ENCODE assay signal across 11 cellular contexts in genomic region chr5:131389096-131389868, GRCh38.
DNase-seq lines count a peak whose midpoint lies in the region; ATAC-seq and TF ChIP-seq lines count a peak whose summit lies in the region.
"Had no signal": no experiment of that assay in that cellular context is flagged by ENCODE, and none has a peak within 500 bp of the region (broad histone marks: within the 10 kb centered on the region; RNA-seq: fewer than 3 reads in every experiment).

No MANE protein-coding gene starts in this region.

- DNase-seq in CD4-positive, alpha-beta T cell: no peak
- no peak for DNase-seq in dorsolateral prefrontal cortex
- DNase-seq in body of pancreas: no peak
- DNase-seq in dermis blood vessel endothelial cell: no peak
- DNase-seq in left ventricle myocardium inferior: no peak
- DNase-seq in G401 (ENCODE audit: low spot score): no peak
- DNase-seq: Caco-2, caudate nucleus, NCI-H1436 treated with DMSO at 0.1 percent for 48 hours had no signal

- H3K9me3 ChIP-seq in CD4-positive, alpha-beta T cell (ENCODE audit: control insufficient read depth, low read length): no peaks in the 10 kb centered on the region
- H3K9me3 ChIP-seq in body of pancreas (no peaks in the 10 kb centered on the region), left ventricle myocardium inferior (replicated peaks) (no peaks in the 10 kb centered on the region)
- H3K9me3 ChIP-seq: Caco-2 had no signal

- no peak for TF ChIP-seq CTCF in CD4-positive, alpha-beta T cell (IDR thresholded peaks at IDR 0.05)
- TF ChIP-seq CTCF in dorsolateral prefrontal cortex (IDR thresholded peaks at IDR 0.05 in 54 of 56, conservative IDR thresholded peaks at IDR 0.05 in 2 of 56; ENCODE audit: low read depth in 1 of 56, partially characterized antibody in 56 of 56): no peak
- TF ChIP-seq CTCF in body of pancreas (IDR thresholded peaks at IDR 0.05): no peak
- TF ChIP-seq CTCF in left ventricle myocardium inferior (IDR thresholded peaks at IDR 0.05; ENCODE audit: borderline replicate concordance): no peak

- no peak for TF ChIP-seq POLR2A in body of pancreas (IDR thresholded peaks at IDR 0.05)

- H3K9me3 Mint-ChIP-seq in CD4-positive, alpha-beta T cell: no peaks in the 10 kb centered on the region

- 91 to 93% methylated on average over 4 of the region's 4 CpGs for WGBS in body of pancreas, 2 donors

- H3K4me1 ChIP-seq in body of pancreas: peaks cover 22% of the 10 kb centered on the region
- peaks cover 35% of the 10 kb centered on the region for H3K4me1 ChIP-seq in left ventricle myocardium inferior
- H3K4me1 ChIP-seq: Caco-2 had no signal

- POLR2A ChIA-PET in CD4-positive, alpha-beta T cell (lab: Charles Lee): interaction anchor here (0.8 to 1.6 kb wide), 4 partner anchors 11 to 125 kb away, joined by 3 to 5 read pairs (median 3); no protein-coding TSS in a partner anchor

- peak overlapping the region; percentile 39 for H3K27ac ChIP-seq in CD4-positive, alpha-beta T cell (ENCODE audit: low read depth, low read length)
- peak overlapping the region in 49 of 59 donors; percentile 3 to 95 (median 56) for H3K27ac ChIP-seq in dorsolateral prefrontal cortex
- H3K27ac ChIP-seq in body of pancreas: no peak overlapping the region
- H3K27ac ChIP-seq in left ventricle myocardium inferior (replicated peaks): no peak overlapping the region

- peak overlapping the region; percentile 32 for H3K4me3 Mint-ChIP-seq in CD4-positive, alpha-beta T cell

- H3K36me3 ChIP-seq in body of pancreas (replicated peaks in 1 of 2; ENCODE audit: insufficient read depth in 1 of 2, low read depth in 2 of 2) (peaks cover 0 to 3% of the 10 kb centered on the region in 2 donors), left ventricle myocardium inferior (peaks cover 19% of the 10 kb centered on the region)

- in situ Hi-C loops in G401 (cut with HindIII; ENCODE audit: low sequenced_read_pairs): no loop called here

- H3K36me3 Mint-ChIP-seq in CD4-positive, alpha-beta T cell (ENCODE audit: low read depth): peaks cover 97% of the 10 kb centered on the region

- CTCF ChIA-PET in CD4-positive, alpha-beta T cell (lab: Charles Lee): no interaction called here

- H3K4me1 Mint-ChIP-seq in CD4-positive, alpha-beta T cell (ENCODE audit: low read depth): peaks cover 88% of the 10 kb centered on the region

- H3K27ac Mint-ChIP-seq in CD4-positive, alpha-beta T cell: peak overlapping the region; percentile 97

- no peaks in the 10 kb centered on the region for H3K27me3 Mint-ChIP-seq in CD4-positive, alpha-beta T cell

- ATAC-seq in CD4-positive, alpha-beta T cell (ENCODE audit: poor library complexity): no peak
- ATAC-seq in GM18511 (IDR thresholded peaks at IDR 0.05; ENCODE audit: unreplicated experiment) (peak; percentile 34), HG03439 (IDR thresholded peaks at IDR 0.05; ENCODE audit: unreplicated experiment) (peak; percentile 50), body of pancreas (no peak)

- intact Hi-C loops in CD4-positive, alpha-beta T cell (cut with DNase I, micrococcal nuclease): no loop called here
- intact Hi-C loops in dorsolateral prefrontal cortex (cut with DNase I): loop anchor here (10.0 kb wide), 2 partner anchors 114 to 224 kb away; partner anchors contain the start of gene HINT1 (in 2 of the 2)
- intact Hi-C loops in body of pancreas (cut with DNase I): no loop called here
- intact Hi-C loops in left ventricle myocardium inferior (cut with micrococcal nuclease): no loop called here

- H3K4me3 ChIP-seq in dorsolateral prefrontal cortex: no peak overlapping the region
- H3K4me3 ChIP-seq in body of pancreas: no peak overlapping the region
- no peak overlapping the region for H3K4me3 ChIP-seq in left ventricle myocardium inferior

- no peaks in the 10 kb centered on the region for H3K27me3 ChIP-seq in CD4-positive, alpha-beta T cell (ENCODE audit: control insufficient read depth, insufficient read depth, low read length)
- H3K27me3 ChIP-seq in dorsolateral prefrontal cortex (no peaks in the 10 kb centered on the region), body of pancreas (no peaks in the 10 kb centered on the region), left ventricle myocardium inferior (ENCODE audit: low read depth) (no peaks in the 10 kb centered on the region)

Comparison
In these comparisons a context has a peak if more than half of its experiments do, and no peak if none do; other contexts are left out.
1. ATAC-seq: peak in GM18511 (single experiment) and HG03439 (single experiment); none in CD4-positive, alpha-beta T cell (single experiment) and body of pancreas (single experiment).
2. H3K27ac ChIP-seq: peak in CD4-positive, alpha-beta T cell (single experiment) and dorsolateral prefrontal cortex (49 of 59); none in body of pancreas (0 of 4) and left ventricle myocardium inferior (single experiment).
3. intact Hi-C loops: an anchor here in dorsolateral prefrontal cortex (10.0 kb wide); none called in CD4-positive, alpha-beta T cell, body of pancreas and left ventricle myocardium inferior.